Comparison of ENCODE assay signal across 8 cellular contexts in the genomic region with DNA sequence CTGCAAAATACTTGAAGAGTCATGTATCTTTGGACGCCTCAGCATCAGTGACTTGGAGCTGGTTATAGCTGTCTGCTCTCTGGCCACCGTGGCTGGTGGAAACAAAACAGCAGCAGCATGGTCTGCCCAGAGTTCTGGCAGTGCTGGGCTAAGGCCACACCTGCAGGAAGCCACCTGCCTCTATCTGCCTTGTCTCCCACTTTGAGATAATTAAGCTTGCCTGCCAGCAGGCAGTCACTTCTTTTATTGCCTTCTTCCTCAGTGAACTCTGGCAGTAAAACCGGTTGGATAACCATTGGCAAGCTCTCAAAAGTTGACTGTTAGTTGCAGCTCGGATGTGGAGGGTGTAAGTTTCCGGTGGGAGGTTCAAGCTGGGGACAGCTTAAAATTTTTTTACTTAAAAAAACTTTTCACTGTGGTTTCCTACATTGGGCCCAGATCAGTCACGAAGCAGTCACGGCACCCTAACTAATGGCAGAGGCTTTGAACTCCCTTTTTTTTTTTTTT. TPM values are rescaled to one million over a fixed set of nuclear protein-coding genes. Genes with fewer than 3 reads are reported as not detected.
A peak's percentile ranks its signal among the peaks of the same experiment; 100 is the strongest.
DNase-seq lines count a peak whose midpoint lies in the region; ATAC-seq and TF ChIP-seq lines count a peak whose summit lies in the region.

No MANE protein-coding gene starts in this region.

- peak overlapping the region; percentile 63 for H4K91ac ChIP-seq in mesenchymal stem cell (ENCODE audit: low read length)

- peak; percentile 85 for DNase-seq in GM03348 (ENCODE audit: low spot score)
- DNase-seq in HCEC 1CT, result peak; percentile 94
- peak; percentile 94 for DNase-seq in NB4 (ENCODE audit: low read depth)
- peak in 3 of 4 experiments; percentile 7 to 21 (median 16) for DNase-seq in activated CD4-positive, CD25-positive, alpha-beta regulatory T cell (lab: John Stamatoyannopoulos, UW)
- peak; percentile 88 for DNase-seq in mesenchymal stem cell
- peak; percentile 51 for DNase-seq in stimulated activated naive CD8-positive, alpha-beta T cell treated with anti-CD3 and anti-CD28 coated beads, Interleukin-15, Interleukin-2, amounts not matched to agents 100 U/mL and 50 U/mL, for 24 hours
- DNase-seq in occipital lobe (lab: John Stamatoyannopoulos, UW), result no peak

- H3K27ac ChIP-seq in cingulate gyrus (ENCODE audit: low read depth, low read length), result peak overlapping the region; percentile 23
- H3K27ac ChIP-seq in mesenchymal stem cell (ENCODE audit: low read length, poor library complexity, severe bottlenecking), result peak overlapping the region; percentile 57

- peak overlapping the region; percentile 96 for H3K9ac ChIP-seq in mesenchymal stem cell (ENCODE audit: low read length)

- H3K14ac ChIP-seq in mesenchymal stem cell (ENCODE audit: low read length in 2 of 2), result peak overlapping the region in 1 of 2 experiments; percentile 44

- TF ChIP-seq CTCF in NB4 (IDR thresholded peaks at IDR 0.05; ENCODE audit: low read depth, low read length), result no peak

- peak overlapping the region; percentile 85 to 93 for H3K4ac ChIP-seq in mesenchymal stem cell (ENCODE audit: low read depth in 1 of 2, low read length in 2 of 2)

- no peak overlapping the region for H2AK5ac ChIP-seq in mesenchymal stem cell (ENCODE audit: low read length, severe bottlenecking)

- 31% methylated on average over 7 of the region's 7 CpGs for WGBS in mesenchymal stem cell

- H4K8ac ChIP-seq in mesenchymal stem cell (ENCODE audit: low read length), result no peak overlapping the region

- peaks cover 23% of the 10 kb centered on the region for H3K4me1 ChIP-seq in mesenchymal stem cell (ENCODE audit: control insufficient read depth, insufficient read depth, low read depth, low read length)

- no peak for TF ChIP-seq POLR2A in NB4 (IDR thresholded peaks at IDR 0.05; ENCODE audit: extremely low read depth, insufficient read length)

- H3K9me3 ChIP-seq in mesenchymal stem cell (ENCODE audit: control insufficient read depth, low read length), result peaks cover 3% of the 10 kb centered on the region

- H3K79me1 ChIP-seq in mesenchymal stem cell (replicated peaks; ENCODE audit: low read length, poor library complexity, severe bottlenecking), result peaks cover 14% of the 10 kb centered on the region

- H2AFZ ChIP-seq in mesenchymal stem cell (ENCODE audit: low read depth, low read length), result no peak overlapping the region

- H2BK5ac ChIP-seq in mesenchymal stem cell (ENCODE audit: low read depth, low read length, poor library complexity, severe bottlenecking), result no peak overlapping the region

- H3K23ac ChIP-seq in mesenchymal stem cell (ENCODE audit: low read length in 2 of 2), result peak overlapping the region in 1 of 2 experiments; percentile 86

- no peaks in the 10 kb centered on the region for H3K27me3 ChIP-seq in mesenchymal stem cell (ENCODE audit: control insufficient read depth in 1 of 2, insufficient read depth in 1 of 2, low read length in 2 of 2)

- H2BK12ac ChIP-seq in mesenchymal stem cell (ENCODE audit: low read length in 2 of 2), result peak overlapping the region; percentile 49 to 85

- H3K36me3 ChIP-seq in mesenchymal stem cell (ENCODE audit: control insufficient read depth in 1 of 2, insufficient read depth in 2 of 2, low read depth in 1 of 2, low read length in 2 of 2), result peaks cover 0 to 50% of the 10 kb centered on the region in 2 experiments

- H3K4me2 ChIP-seq in mesenchymal stem cell (ENCODE audit: low read length, poor library complexity, severe bottlenecking), result no peak overlapping the region

- no peak overlapping the region for H2BK15ac ChIP-seq in mesenchymal stem cell (ENCODE audit: low read depth, poor library complexity, severe bottlenecking)

- peak overlapping the region; percentile 71 to 74 for H3K18ac ChIP-seq in mesenchymal stem cell (ENCODE audit: low read depth in 1 of 2, low read length in 2 of 2)

- H3K4me3 ChIP-seq in NB4 (ENCODE audit: low read depth, low read length) (peak overlapping the region; percentile 83), mesenchymal stem cell (ENCODE audit: insufficient read depth in 1 of 2, low read depth in 1 of 2, low read length in 2 of 2) (peak overlapping the region in 1 of 2 experiments; percentile 64)

- ATAC-seq in stimulated activated naive CD8-positive, alpha-beta T cell treated with anti-CD3 and anti-CD28 coated beads, Interleukin-15, Interleukin-2, amounts not matched to agents 100 U/mL and 50 U/mL, for 24 hours, result peak; percentile 68

- H2BK120ac ChIP-seq in mesenchymal stem cell (ENCODE audit: low read depth, low read length), result peak overlapping the region; percentile 57

RNA-seq across cellular contexts. Expression of a gene that starts 4.9 kb away (rescaled TPM):
- polyA plus RNA-seq in mesenchymal stem cell (2013, experiment 1 of 2), result 106 TPM
- polyA plus RNA-seq in mesenchymal stem cell (2013, experiment 2 of 2), result 108 TPM
- total RNA-seq in occipital lobe, result 1.7 TPM

RNA-seq across cellular contexts. Expression of a gene that starts 24.7 kb away (rescaled TPM):
- 29.3 TPM for polyA plus RNA-seq in mesenchymal stem cell (2013, experiment 1 of 2)
- polyA plus RNA-seq in mesenchymal stem cell (2013, experiment 2 of 2), result 29.6 TPM
- total RNA-seq in occipital lobe, result 96.2 TPM
